Comparison of ENCODE assay signal across 8 cellular contexts in the genomic region with DNA sequence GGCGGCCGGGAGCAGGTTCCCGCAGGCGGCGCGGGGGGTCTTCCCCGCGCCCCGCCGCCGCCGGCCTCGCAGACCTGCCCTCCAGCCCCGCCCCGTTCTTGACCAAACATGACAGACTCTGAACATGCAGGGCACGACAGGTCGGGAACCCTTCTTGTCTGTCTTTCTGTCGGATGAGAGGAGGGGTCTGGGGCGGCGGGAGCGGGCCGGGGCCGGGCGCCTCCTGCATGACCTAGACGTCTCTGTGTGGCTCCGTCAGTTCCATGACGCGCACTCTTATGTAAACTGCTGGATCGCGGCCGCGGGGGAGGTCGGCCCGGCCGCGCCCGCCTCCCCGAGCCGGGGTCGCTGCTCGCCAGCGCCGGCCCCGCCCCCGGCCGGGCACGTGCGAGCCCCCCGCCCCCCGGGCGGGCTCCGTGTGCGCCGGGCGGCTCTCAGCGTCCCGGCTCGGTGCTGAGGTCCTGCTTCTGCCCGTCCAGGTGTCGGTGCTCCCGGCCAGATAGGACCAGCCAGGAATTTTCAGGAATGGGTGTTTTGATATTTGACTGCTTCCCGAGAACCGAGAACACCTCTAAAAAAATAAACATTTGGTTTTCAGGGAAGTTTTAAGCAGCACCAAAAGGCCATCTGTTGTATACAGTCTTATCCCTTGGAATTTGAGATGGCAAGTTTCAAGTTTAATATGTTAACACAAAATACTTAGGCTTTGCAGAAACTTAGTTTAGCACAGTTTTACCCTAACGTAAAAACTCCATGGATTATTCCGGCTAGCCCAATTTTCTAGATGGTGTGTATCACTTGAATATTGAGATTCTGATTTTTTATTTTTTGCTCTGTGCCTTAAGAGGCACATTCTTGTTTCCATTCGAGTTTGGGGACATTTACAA. TPM values are rescaled to one million over a fixed set of nuclear protein-coding genes. Genes with fewer than 3 reads are reported as not detected.
DNase-seq lines count a peak whose midpoint lies in the region; ATAC-seq and TF ChIP-seq lines count a peak whose summit lies in the region.

No MANE protein-coding gene starts in this region.

- peak overlapping the region; percentile 94 to 100 (median 99) for H3K27ac Mint-ChIP-seq in naive thymus-derived CD8-positive, alpha-beta T cell
- H3K27ac Mint-ChIP-seq in stimulated activated naive B cell treated with anti-CD40 and anti-IgM and Interleukin-4, amounts not matched to agents 10 μg/mL and 1 μg/mL and 100 μg/mL, for 72 hours = peak overlapping the region; percentile 100

- H3K9me3 ChIP-seq in fibroblast of lung (ENCODE audit: control insufficient read depth, insufficient read depth, low read depth, low read length) = no peaks in the 10 kb centered on the region

- peak overlapping the region; percentile 86 to 98 (median 92) for H3K4me3 ChIP-seq in fibroblast of lung (replicated peaks in 1 of 4; ENCODE audit: control extremely low read depth in 1 of 4, insufficient read depth in 1 of 4, low read depth in 3 of 4, low read length in 4 of 4)

- peak overlapping the region; percentile 99 for H3K27ac ChIP-seq in fibroblast of lung (ENCODE audit: insufficient read depth, low read length)

- in situ Hi-C loops in KBM-7 (cut with MboI; ENCODE audit: low pct_unique_long_range_greater_than_20kb, low sequenced_read_pairs) = no loop called here

- H3K4me1 Mint-ChIP-seq in naive thymus-derived CD8-positive, alpha-beta T cell = peaks cover 5 to 37% (median 25%) of the 10 kb centered on the region in 4 donors
- H3K4me1 Mint-ChIP-seq in stimulated activated naive B cell treated with anti-CD40 and anti-IgM and Interleukin-4, amounts not matched to agents 10 μg/mL and 1 μg/mL and 100 μg/mL, for 72 hours = peaks cover 8 to 12% of the 10 kb centered on the region in 2 donors

- peak overlapping the region; percentile 100 for H3K9ac ChIP-seq in fibroblast of lung (ENCODE audit: insufficient read depth, low read length)

- no peak for TF ChIP-seq CTCF in fibroblast of lung (conservative IDR thresholded peaks at IDR 0.05 in 1 of 2, IDR thresholded peaks at IDR 0.05 in 1 of 2; ENCODE audit: low read depth in 1 of 2, low read length in 2 of 2)

- H3K27me3 ChIP-seq in fibroblast of lung (ENCODE audit: control insufficient read depth, insufficient read depth, low read length) = no peaks in the 10 kb centered on the region

- no peaks in the 10 kb centered on the region for H3K27me3 Mint-ChIP-seq in naive thymus-derived CD8-positive, alpha-beta T cell
- no peaks in the 10 kb centered on the region for H3K27me3 Mint-ChIP-seq in stimulated activated naive B cell treated with anti-CD40 and anti-IgM and Interleukin-4, amounts not matched to agents 10 μg/mL and 1 μg/mL and 100 μg/mL, for 72 hours

- no peaks in the 10 kb centered on the region for H3K4me1 ChIP-seq in fibroblast of lung (ENCODE audit: control insufficient read depth, extremely low read depth, insufficient read depth, low read length)

- H2AFZ ChIP-seq in fibroblast of lung (ENCODE audit: low read length) = peak overlapping the region; percentile 62

- peak; percentile 65 for ATAC-seq in GM21723 (IDR thresholded peaks at IDR 0.05; ENCODE audit: unreplicated experiment)
- ATAC-seq in naive thymus-derived CD8-positive, alpha-beta T cell = peak; percentile 65 to 66
- peak; percentile 75 to 76 for ATAC-seq in stimulated activated naive B cell treated with anti-CD40 and anti-IgM and Interleukin-4, amounts not matched to agents 10 μg/mL and 1 μg/mL and 100 μg/mL, for 72 hours (replicated peaks)

- H3K9me3 Mint-ChIP-seq in naive thymus-derived CD8-positive, alpha-beta T cell = no peaks in the 10 kb centered on the region
- H3K9me3 Mint-ChIP-seq in stimulated activated naive B cell treated with anti-CD40 and anti-IgM and Interleukin-4, amounts not matched to agents 10 μg/mL and 1 μg/mL and 100 μg/mL, for 72 hours = peaks cover under 1 to 3% of the 10 kb centered on the region in 2 donors

- H3K79me2 ChIP-seq in fibroblast of lung (ENCODE audit: control insufficient read depth, insufficient read depth, low read length) = no peaks in the 10 kb centered on the region

- no peaks in the 10 kb centered on the region for H4K20me1 ChIP-seq in fibroblast of lung (ENCODE audit: control insufficient read depth, extremely low read depth, insufficient read depth, low read length)

- H3K4me2 ChIP-seq in fibroblast of lung (ENCODE audit: extremely low read depth, insufficient read depth, low read length) = peak overlapping the region; percentile 87

- H3K4me3 Mint-ChIP-seq in naive thymus-derived CD8-positive, alpha-beta T cell = peak overlapping the region; percentile 85 to 97 (median 92)
- peak overlapping the region; percentile 87 to 93 for H3K4me3 Mint-ChIP-seq in stimulated activated naive B cell treated with anti-CD40 and anti-IgM and Interleukin-4, amounts not matched to agents 10 μg/mL and 1 μg/mL and 100 μg/mL, for 72 hours

- DNase-seq in DMS53 treated with DMSO at 0.1 percent for 48 hours (lab: John Stamatoyannopoulos, UW; ENCODE audit: unreplicated experiment) (peak; percentile 86), KBM-7 (peak; percentile 76), RPMI7951 (ENCODE audit: low read depth) (peak; percentile 88), fibroblast of lung (ENCODE audit: low read depth in 2 of 2) (peak; percentile 86 to 89)
- peak; percentile 59 to 66 for DNase-seq in activated T-helper 1 cell treated with anti-CD3 and anti-CD28 coated beads, Interleukin-2, amount 50 U/mL, for 16 hours (ENCODE audit: low read depth in 1 of 2, low spot score in 1 of 2)
- peak; percentile 66 to 93 (median 78) for DNase-seq in naive thymus-derived CD8-positive, alpha-beta T cell
- peak; percentile 77 for DNase-seq in stimulated activated naive B cell treated with anti-CD40 and anti-IgM and Interleukin-4, amounts not matched to agents 10 μg/mL and 1 μg/mL and 100 μg/mL, for 72 hours

- H3K36me3 ChIP-seq in fibroblast of lung (ENCODE audit: control insufficient read depth, insufficient read depth, low read length) = no peaks in the 10 kb centered on the region

- POLR2A ChIA-PET in naive thymus-derived CD8-positive, alpha-beta T cell (lab: Charles Lee) = no interaction called here

- no peaks in the 10 kb centered on the region for H3K36me3 Mint-ChIP-seq in naive thymus-derived CD8-positive, alpha-beta T cell
- peaks cover 6 to 8% of the 10 kb centered on the region in 2 donors for H3K36me3 Mint-ChIP-seq in stimulated activated naive B cell treated with anti-CD40 and anti-IgM and Interleukin-4, amounts not matched to agents 10 μg/mL and 1 μg/mL and 100 μg/mL, for 72 hours

RNA-seq across cellular contexts. Expression of gene ZC3H6, which starts 0.7 kb away (rescaled TPM):
- total RNA-seq in RPMI7951 (2014; rRNA removed; shearing (Covaris generic)) = 4.3 and 5.6 TPM in 2 replicates
- total RNA-seq in fibroblast of lung = 4.4 and 6.6 TPM in 2 replicates
- 0.85 and 1.7 TPM in 2 replicates for polyA plus RNA-seq in fibroblast of lung
- polyA plus RNA-seq in fibroblast of lung (2012) = 2.0 and 3.6 TPM in 2 replicates
- 2.2 and 2.7 TPM in 2 replicates for polyA minus RNA-seq in fibroblast of lung (ENCODE audit: low replicate concordance)
- 10 to 100 TPM; 29.1 to 33.3 TPM for total RNA-seq in naive thymus-derived CD8-positive, alpha-beta T cell
- polyA plus RNA-seq in naive thymus-derived CD8-positive, alpha-beta T cell = 10 to 100 TPM in 1 of 3 donors, 1 to 10 TPM in 2; 5.0 to 10.3 (median 9.0) TPM

RNA-seq across cellular contexts. Expression of gene ZC3H8, which starts 21.3 kb away (rescaled TPM):
- total RNA-seq in RPMI7951 (2014; rRNA removed; shearing (Covaris generic)) = 10.3 and 10.5 TPM in 2 replicates
- total RNA-seq in fibroblast of lung = 4.6 and 6.9 TPM in 2 replicates
- 2.8 and 3.3 TPM in 2 replicates for polyA plus RNA-seq in fibroblast of lung
- 3.0 and 3.1 TPM in 2 replicates for polyA plus RNA-seq in fibroblast of lung (2012)
- polyA minus RNA-seq in fibroblast of lung (ENCODE audit: low replicate concordance) = not detected in 2 replicates
- total RNA-seq in naive thymus-derived CD8-positive, alpha-beta T cell = 10 to 100 TPM; 22.2 to 29.4 TPM
- polyA plus RNA-seq in naive thymus-derived CD8-positive, alpha-beta T cell = 10 to 100 TPM; 10.6 to 17.3 (median 11.9) TPM

Comparison
In these comparisons a context has a peak if more than half of its experiments do, and no peak if none do; other contexts are left out.
1. Peak in every context shown above with its lines: DNase-seq, ATAC-seq, H3K4me3 ChIP-seq and H3K27ac ChIP-seq.